ENCODE assay signal across 1 cellular context in the genomic region with DNA sequence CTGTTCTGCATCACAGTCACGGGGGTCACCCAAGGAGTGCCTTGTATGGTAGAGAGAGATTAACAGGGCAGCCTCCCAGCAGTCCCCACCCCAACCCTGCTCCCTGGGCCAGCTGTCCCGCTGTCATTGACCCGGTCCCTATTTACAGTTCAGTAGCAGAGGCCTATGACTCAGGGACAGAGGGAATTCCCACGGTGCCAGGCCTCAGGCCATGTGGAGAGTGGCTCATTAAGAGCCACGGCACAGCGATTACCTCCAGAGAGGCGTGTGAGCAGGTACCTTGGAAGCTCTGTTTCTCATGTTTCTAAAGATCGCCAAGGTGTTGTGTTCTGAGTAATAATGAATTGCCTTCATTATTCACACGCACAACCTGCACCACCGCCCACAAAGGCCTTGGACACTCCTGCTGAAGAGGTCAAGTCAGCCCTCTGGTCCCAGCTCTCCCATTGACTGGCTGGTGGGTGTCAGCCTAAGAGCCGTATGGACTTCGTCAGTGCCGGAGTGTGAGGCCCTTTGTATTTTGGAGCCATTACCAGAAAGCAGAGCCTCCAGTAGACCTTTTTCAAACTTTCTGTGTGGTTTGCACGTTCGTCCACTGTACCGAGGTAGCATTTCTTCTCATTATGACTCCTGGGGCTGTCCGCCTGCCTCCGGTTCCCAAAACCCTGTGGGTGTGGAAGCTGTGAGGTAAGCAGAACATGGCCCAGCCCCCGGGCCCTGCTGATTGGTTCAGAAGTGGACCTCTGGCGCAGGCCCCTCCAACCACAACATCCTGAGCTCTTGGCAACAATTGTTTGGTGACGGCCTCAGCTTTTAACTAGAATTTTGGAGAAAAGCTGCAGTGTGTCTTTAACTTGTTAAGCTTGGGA.
TF ChIP-seq lines count a peak whose summit lies in the region.

No MANE protein-coding gene starts in this region.

TF ChIP-seq in HepG2, 621 proteins besides CTCF, POLR2A, EP300 and RAD21 (continued from another document and continues in another):
- TF ChIP-seq, protein P1, sequence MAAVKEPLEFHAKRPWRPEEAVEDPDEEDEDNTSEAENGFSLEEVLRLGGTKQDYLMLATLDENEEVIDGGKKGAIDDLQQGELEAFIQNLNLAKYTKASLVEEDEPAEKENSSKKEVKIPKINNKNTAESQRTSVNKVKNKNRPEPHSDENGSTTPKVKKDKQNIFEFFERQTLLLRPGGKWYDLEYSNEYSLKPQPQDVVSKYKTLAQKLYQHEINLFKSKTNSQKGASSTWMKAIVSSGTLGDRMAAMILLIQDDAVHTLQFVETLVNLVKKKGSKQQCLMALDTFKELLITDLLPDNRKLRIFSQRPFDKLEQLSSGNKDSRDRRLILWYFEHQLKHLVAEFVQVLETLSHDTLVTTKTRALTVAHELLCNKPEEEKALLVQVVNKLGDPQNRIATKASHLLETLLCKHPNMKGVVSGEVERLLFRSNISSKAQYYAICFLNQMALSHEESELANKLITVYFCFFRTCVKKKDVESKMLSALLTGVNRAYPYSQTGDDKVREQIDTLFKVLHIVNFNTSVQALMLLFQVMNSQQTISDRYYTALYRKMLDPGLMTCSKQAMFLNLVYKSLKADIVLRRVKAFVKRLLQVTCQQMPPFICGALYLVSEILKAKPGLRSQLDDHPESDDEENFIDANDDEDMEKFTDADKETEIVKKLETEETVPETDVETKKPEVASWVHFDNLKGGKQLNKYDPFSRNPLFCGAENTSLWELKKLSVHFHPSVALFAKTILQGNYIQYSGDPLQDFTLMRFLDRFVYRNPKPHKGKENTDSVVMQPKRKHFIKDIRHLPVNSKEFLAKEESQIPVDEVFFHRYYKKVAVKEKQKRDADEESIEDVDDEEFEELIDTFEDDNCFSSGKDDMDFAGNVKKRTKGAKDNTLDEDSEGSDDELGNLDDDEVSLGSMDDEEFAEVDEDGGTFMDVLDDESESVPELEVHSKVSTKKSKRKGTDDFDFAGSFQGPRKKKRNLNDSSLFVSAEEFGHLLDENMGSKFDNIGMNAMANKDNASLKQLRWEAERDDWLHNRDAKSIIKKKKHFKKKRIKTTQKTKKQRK (IDR thresholded peaks at IDR 0.05; ENCODE audit: low read length), result no peak
- peak; percentile 48; the same call in 1 of the 2 replicates for TF ChIP-seq RNF2 (conservative IDR thresholded peaks at IDR 0.05; ENCODE audit: low read depth)
- no peak for TF ChIP-seq HMGA1 (CRISPR knock-in tag; conservative IDR thresholded peaks at IDR 0.05)
- 0 out of 2 replicates have a peak, but pooled peaks have one; percentile 26 for TF ChIP-seq ZNF12 (CRISPR knock-in tag; IDR thresholded peaks at IDR 0.05)
- TF ChIP-seq, protein P2, sequence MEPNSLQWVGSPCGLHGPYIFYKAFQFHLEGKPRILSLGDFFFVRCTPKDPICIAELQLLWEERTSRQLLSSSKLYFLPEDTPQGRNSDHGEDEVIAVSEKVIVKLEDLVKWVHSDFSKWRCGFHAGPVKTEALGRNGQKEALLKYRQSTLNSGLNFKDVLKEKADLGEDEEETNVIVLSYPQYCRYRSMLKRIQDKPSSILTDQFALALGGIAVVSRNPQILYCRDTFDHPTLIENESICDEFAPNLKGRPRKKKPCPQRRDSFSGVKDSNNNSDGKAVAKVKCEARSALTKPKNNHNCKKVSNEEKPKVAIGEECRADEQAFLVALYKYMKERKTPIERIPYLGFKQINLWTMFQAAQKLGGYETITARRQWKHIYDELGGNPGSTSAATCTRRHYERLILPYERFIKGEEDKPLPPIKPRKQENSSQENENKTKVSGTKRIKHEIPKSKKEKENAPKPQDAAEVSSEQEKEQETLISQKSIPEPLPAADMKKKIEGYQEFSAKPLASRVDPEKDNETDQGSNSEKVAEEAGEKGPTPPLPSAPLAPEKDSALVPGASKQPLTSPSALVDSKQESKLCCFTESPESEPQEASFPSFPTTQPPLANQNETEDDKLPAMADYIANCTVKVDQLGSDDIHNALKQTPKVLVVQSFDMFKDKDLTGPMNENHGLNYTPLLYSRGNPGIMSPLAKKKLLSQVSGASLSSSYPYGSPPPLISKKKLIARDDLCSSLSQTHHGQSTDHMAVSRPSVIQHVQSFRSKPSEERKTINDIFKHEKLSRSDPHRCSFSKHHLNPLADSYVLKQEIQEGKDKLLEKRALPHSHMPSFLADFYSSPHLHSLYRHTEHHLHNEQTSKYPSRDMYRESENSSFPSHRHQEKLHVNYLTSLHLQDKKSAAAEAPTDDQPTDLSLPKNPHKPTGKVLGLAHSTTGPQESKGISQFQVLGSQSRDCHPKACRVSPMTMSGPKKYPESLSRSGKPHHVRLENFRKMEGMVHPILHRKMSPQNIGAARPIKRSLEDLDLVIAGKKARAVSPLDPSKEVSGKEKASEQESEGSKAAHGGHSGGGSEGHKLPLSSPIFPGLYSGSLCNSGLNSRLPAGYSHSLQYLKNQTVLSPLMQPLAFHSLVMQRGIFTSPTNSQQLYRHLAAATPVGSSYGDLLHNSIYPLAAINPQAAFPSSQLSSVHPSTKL (CRISPR knock-in tag; IDR thresholded peaks at IDR 0.05), result peak; percentile 42; the same call in 1 of the 2 replicates
- peak; percentile 92 for TF ChIP-seq SAP130 (CRISPR knock-in tag; IDR thresholded peaks at IDR 0.05; ENCODE audit: low read depth)
- no peak for TF ChIP-seq ZNF17 (CRISPR knock-in tag; IDR thresholded peaks at IDR 0.05)
- TF ChIP-seq KLF12 (CRISPR knock-in tag; IDR thresholded peaks at IDR 0.05; ENCODE audit: borderline replicate concordance), result no peak
- 0 out of 2 replicates have a peak, but pooled peaks have one; percentile 74 for TF ChIP-seq SMAD1 (CRISPR knock-in tag; IDR thresholded peaks at IDR 0.05; ENCODE audit: borderline replicate concordance, low read depth)
- TF ChIP-seq, protein P3, sequence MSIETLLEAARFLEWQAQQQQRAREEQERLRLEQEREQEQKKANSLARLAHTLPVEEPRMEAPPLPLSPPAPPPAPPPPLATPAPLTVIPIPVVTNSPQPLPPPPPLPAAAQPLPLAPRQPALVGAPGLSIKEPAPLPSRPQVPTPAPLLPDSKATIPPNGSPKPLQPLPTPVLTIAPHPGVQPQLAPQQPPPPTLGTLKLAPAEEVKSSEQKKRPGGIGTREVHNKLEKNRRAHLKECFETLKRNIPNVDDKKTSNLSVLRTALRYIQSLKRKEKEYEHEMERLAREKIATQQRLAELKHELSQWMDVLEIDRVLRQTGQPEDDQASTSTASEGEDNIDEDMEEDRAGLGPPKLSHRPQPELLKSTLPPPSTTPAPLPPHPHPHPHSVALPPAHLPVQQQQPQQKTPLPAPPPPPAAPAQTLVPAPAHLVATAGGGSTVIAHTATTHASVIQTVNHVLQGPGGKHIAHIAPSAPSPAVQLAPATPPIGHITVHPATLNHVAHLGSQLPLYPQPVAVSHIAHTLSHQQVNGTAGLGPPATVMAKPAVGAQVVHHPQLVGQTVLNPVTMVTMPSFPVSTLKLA (IDR thresholded peaks at IDR 0.05), result peak; percentile 62
- TF ChIP-seq, protein P4, sequence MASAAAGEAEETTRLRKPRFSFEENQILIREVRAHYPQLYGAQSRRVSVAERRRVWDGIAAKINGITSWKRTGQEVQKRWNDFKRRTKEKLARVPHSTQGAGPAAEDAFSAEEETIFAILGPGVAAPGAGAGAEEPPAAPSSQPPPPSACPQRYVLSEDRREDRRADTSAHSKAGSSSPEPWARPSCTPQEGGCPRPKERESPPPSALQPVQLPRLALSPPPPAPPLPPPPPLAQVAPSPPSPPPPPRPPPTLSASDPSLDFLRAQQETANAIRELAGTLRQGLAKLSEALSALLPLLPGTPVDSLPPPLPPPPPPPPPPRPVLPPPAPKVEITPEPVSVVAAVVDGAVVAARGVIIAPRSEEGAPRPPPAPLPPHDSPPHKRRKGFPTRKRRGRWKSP (CRISPR knock-in tag; IDR thresholded peaks at IDR 0.05), result no peak; the same call in 1 of the 2 replicates
- TF ChIP-seq PHB2 (IDR thresholded peaks at IDR 0.05; ENCODE audit: partially characterized antibody), result no peak
- TF ChIP-seq HMG20A (CRISPR knock-in tag; IDR thresholded peaks at IDR 0.05; ENCODE audit: borderline replicate concordance), result peak; percentile 44; the same call in 1 of the 2 replicates
- TF ChIP-seq, protein P5, sequence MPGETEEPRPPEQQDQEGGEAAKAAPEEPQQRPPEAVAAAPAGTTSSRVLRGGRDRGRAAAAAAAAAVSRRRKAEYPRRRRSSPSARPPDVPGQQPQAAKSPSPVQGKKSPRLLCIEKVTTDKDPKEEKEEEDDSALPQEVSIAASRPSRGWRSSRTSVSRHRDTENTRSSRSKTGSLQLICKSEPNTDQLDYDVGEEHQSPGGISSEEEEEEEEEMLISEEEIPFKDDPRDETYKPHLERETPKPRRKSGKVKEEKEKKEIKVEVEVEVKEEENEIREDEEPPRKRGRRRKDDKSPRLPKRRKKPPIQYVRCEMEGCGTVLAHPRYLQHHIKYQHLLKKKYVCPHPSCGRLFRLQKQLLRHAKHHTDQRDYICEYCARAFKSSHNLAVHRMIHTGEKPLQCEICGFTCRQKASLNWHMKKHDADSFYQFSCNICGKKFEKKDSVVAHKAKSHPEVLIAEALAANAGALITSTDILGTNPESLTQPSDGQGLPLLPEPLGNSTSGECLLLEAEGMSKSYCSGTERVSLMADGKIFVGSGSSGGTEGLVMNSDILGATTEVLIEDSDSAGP (CRISPR knock-in tag; IDR thresholded peaks at IDR 0.05; ENCODE audit: borderline replicate concordance), result peak; percentile 40
- TF ChIP-seq, protein P6, sequence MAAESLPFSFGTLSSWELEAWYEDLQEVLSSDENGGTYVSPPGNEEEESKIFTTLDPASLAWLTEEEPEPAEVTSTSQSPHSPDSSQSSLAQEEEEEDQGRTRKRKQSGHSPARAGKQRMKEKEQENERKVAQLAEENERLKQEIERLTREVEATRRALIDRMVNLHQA (CRISPR knock-in tag; IDR thresholded peaks at IDR 0.05), result no peak
- TF ChIP-seq HOXA9 (CRISPR knock-in tag; IDR thresholded peaks at IDR 0.05; ENCODE audit: borderline replicate concordance), result 0 out of 2 replicates have a peak, but pooled peaks have one; percentile 61
- TF ChIP-seq NRL (CRISPR knock-in tag; IDR thresholded peaks at IDR 0.05; ENCODE audit: borderline replicate concordance), result no peak
- 0 out of 2 replicates have a peak, but pooled peaks have one; percentile 31 for TF ChIP-seq ZNF205 (CRISPR knock-in tag; IDR thresholded peaks at IDR 0.05)
- TF ChIP-seq, protein P7, sequence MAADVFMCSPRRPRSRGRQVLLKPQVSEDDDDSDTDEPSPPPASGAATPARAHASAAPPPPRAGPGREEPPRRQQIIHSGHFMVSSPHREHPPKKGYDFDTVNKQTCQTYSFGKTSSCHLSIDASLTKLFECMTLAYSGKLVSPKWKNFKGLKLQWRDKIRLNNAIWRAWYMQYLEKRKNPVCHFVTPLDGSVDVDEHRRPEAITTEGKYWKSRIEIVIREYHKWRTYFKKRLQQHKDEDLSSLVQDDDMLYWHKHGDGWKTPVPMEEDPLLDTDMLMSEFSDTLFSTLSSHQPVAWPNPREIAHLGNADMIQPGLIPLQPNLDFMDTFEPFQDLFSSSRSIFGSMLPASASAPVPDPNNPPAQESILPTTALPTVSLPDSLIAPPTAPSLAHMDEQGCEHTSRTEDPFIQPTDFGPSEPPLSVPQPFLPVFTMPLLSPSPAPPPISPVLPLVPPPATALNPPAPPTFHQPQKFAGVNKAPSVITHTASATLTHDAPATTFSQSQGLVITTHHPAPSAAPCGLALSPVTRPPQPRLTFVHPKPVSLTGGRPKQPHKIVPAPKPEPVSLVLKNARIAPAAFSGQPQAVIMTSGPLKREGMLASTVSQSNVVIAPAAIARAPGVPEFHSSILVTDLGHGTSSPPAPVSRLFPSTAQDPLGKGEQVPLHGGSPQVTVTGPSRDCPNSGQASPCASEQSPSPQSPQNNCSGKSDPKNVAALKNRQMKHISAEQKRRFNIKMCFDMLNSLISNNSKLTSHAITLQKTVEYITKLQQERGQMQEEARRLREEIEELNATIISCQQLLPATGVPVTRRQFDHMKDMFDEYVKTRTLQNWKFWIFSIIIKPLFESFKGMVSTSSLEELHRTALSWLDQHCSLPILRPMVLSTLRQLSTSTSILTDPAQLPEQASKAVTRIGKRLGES (CRISPR knock-in tag; IDR thresholded peaks at IDR 0.05; ENCODE audit: borderline replicate concordance), result no peak
- peak; percentile 57; the same call in 1 of the 2 replicates for TF ChIP-seq GZF1 (CRISPR knock-in tag; IDR thresholded peaks at IDR 0.05)
- TF ChIP-seq ZNF644 (CRISPR knock-in tag; IDR thresholded peaks at IDR 0.05; ENCODE audit: low read depth), result peak; percentile 63
- TF ChIP-seq SIN3A (IDR thresholded peaks at IDR 0.05; ENCODE audit: borderline replicate concordance, low read depth, low read length), result peak; percentile 91
- TF ChIP-seq, protein P8, sequence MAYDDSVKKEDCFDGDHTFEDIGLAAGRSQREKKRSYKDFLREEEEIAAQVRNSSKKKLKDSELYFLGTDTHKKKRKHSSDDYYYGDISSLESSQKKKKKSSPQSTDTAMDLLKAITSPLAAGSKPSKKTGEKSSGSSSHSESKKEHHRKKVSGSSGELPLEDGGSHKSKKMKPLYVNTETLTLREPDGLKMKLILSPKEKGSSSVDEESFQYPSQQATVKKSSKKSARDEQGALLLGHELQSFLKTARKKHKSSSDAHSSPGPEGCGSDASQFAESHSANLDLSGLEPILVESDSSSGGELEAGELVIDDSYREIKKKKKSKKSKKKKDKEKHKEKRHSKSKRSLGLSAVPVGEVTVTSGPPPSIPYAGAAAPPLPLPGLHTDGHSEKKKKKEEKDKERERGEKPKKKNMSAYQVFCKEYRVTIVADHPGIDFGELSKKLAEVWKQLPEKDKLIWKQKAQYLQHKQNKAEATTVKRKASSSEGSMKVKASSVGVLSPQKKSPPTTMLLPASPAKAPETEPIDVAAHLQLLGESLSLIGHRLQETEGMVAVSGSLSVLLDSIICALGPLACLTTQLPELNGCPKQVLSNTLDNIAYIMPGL (CRISPR knock-in tag; IDR thresholded peaks at IDR 0.05; ENCODE audit: borderline replicate concordance in 1 of 2, low read depth in 1 of 2), result peak in 1 of 2 experiments; percentile 53; a peak in 2 of 4 replicates
- TF ChIP-seq, protein P9, sequence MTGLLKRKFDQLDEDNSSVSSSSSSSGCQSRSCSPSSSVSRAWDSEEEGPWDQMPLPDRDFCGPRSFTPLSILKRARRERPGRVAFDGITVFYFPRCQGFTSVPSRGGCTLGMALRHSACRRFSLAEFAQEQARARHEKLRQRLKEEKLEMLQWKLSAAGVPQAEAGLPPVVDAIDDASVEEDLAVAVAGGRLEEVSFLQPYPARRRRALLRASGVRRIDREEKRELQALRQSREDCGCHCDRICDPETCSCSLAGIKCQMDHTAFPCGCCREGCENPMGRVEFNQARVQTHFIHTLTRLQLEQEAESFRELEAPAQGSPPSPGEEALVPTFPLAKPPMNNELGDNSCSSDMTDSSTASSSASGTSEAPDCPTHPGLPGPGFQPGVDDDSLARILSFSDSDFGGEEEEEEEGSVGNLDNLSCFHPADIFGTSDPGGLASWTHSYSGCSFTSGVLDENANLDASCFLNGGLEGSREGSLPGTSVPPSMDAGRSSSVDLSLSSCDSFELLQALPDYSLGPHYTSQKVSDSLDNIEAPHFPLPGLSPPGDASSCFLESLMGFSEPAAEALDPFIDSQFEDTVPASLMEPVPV (CRISPR knock-in tag; IDR thresholded peaks at IDR 0.05), result 0 out of 2 replicates have a peak, but pooled peaks have one; percentile 48
